9 cellular contexts compared by ENCODE assay signal in genomic region chr22:26751217-26751616, GRCh38.
A peak's percentile ranks its signal among the peaks of the same experiment; 100 is the strongest.
DNase-seq lines count a peak whose midpoint lies in the region; FAIRE-seq and TF ChIP-seq lines count a peak whose summit lies in the region.
"Had no signal": no experiment of that assay in that cellular context is flagged by ENCODE, and none has a peak within 500 bp of the region (broad histone marks: within the 10 kb centered on the region; RNA-seq: fewer than 3 reads in every experiment).

No MANE protein-coding gene starts in this region.

- FAIRE-seq in GM12892 (lab: Jason Lieb, UNC): no peak

- no peaks in the 10 kb centered on the region for H3K9me3 Mint-ChIP-seq in endothelial cell (ENCODE audit: unreplicated experiment)

- DNase-seq in GM06990 (ENCODE audit: extremely low read depth, insufficient read length) (peak; percentile 11), NCI-H146 treated with DMSO at 0.1 percent for 48 hours (lab: John Stamatoyannopoulos, UW; ENCODE audit: unreplicated experiment) (peak; percentile 22), endothelial cell (ENCODE audit: low spot score) (peak; percentile 71), midbrain (lab: John Stamatoyannopoulos, UW) (peak; percentile 44), GM12892 (ENCODE audit: insufficient read length) (no peak), amniotic stem cell (lab: John Stamatoyannopoulos, UW) (no peak), esophagus squamous epithelium (lab: John Stamatoyannopoulos, UW) (no peak), breast epithelium (ENCODE audit: low spot score in 2 of 2) (no peak)

- WGBS in esophagus squamous epithelium, 2 donors: 22 to 26% methylated on average over 4 to 5 of the region's 5 CpGs

- H3K4me1 Mint-ChIP-seq in endothelial cell (ENCODE audit: unreplicated experiment): peaks cover 24% of the 10 kb centered on the region

- no peak for TF ChIP-seq CTCF in GM06990 (IDR thresholded peaks at IDR 0.05; ENCODE audit: insufficient read depth, low read length, poor library complexity, severe bottlenecking)
- no peak for TF ChIP-seq CTCF in endothelial cell (IDR thresholded peaks at IDR 0.05; ENCODE audit: unreplicated experiment)
- no peak for TF ChIP-seq CTCF in esophagus squamous epithelium (IDR thresholded peaks at IDR 0.05)
- no peak for TF ChIP-seq CTCF in breast epithelium (IDR thresholded peaks at IDR 0.05)

- intact Hi-C loops in esophagus squamous epithelium (cut with DNase I) (no loop called here), breast epithelium (cut with DNase I; ENCODE audit: low total_unique reads) (no loop called here)

- H3K27me3 ChIP-seq in GM06990 (replicated peaks; ENCODE audit: control insufficient read depth, insufficient read depth, low read length): no peaks in the 10 kb centered on the region
- H3K27me3 ChIP-seq in esophagus squamous epithelium: no peaks in the 10 kb centered on the region
- H3K27me3 ChIP-seq in breast epithelium: no peaks in the 10 kb centered on the region

- peak overlapping the region; percentile 98 for H3K27ac Mint-ChIP-seq in endothelial cell (ENCODE audit: unreplicated experiment)

- peaks cover 4% of the 10 kb centered on the region for H3K27me3 Mint-ChIP-seq in endothelial cell (ENCODE audit: unreplicated experiment)

- no peak overlapping the region for H3K4me3 Mint-ChIP-seq in endothelial cell (ENCODE audit: unreplicated experiment)

- no peaks in the 10 kb centered on the region for H3K9me3 ChIP-seq in esophagus squamous epithelium
- peaks cover 0 to 6% of the 10 kb centered on the region in 2 donors for H3K9me3 ChIP-seq in breast epithelium

- H3K4me3 ChIP-seq in GM06990 (replicated peaks; ENCODE audit: low read depth, low read length) (no peak overlapping the region), esophagus squamous epithelium (no peak overlapping the region), breast epithelium (no peak overlapping the region)

- TF ChIP-seq POLR2A in GM12892 (IDR thresholded peaks at IDR 0.05; ENCODE audit: low read depth, low read length): no peak
- TF ChIP-seq POLR2A in esophagus squamous epithelium (IDR thresholded peaks at IDR 0.05): no peak
- no peak for TF ChIP-seq POLR2A in breast epithelium (IDR thresholded peaks at IDR 0.05)

- H3K36me3 Mint-ChIP-seq in endothelial cell (ENCODE audit: low read depth, unreplicated experiment): no peaks in the 10 kb centered on the region

- peaks cover 0 to under 1% (median 0%) of the 10 kb centered on the region in 3 donors for H3K4me1 ChIP-seq in esophagus squamous epithelium
- H3K4me1 ChIP-seq in breast epithelium: no peaks in the 10 kb centered on the region

- H3K36me3 ChIP-seq in GM06990 (ENCODE audit: control insufficient read depth, insufficient read depth, low read length): no peaks in the 10 kb centered on the region
- no peaks in the 10 kb centered on the region for H3K36me3 ChIP-seq in esophagus squamous epithelium
- no peaks in the 10 kb centered on the region for H3K36me3 ChIP-seq in breast epithelium

- H3K27ac ChIP-seq in esophagus squamous epithelium (no peak overlapping the region), breast epithelium (no peak overlapping the region)
- H3K27ac ChIP-seq: HL-60 had no signal

Comparison
In these comparisons a context has a peak if more than half of its experiments do, and no peak if none do; other contexts are left out.
1. DNase-seq: peak in GM06990 (single experiment), NCI-H146 treated with DMSO at 0.1 percent for 48 hours (single experiment), endothelial cell (single experiment) and midbrain (single experiment); none in GM12892 (single experiment), amniotic stem cell (single experiment), esophagus squamous epithelium (single experiment) and breast epithelium (0 of 2).